In genomic region chr16:51110618-51111234, GRCh38 we compare ENCODE assay signal across 33 cellular contexts. TPM values are rescaled to one million over a fixed set of nuclear protein-coding genes. Genes with fewer than 3 reads are reported as not detected.
"Had no signal": no experiment of that assay in that cellular context is flagged by ENCODE, and none has a peak within 500 bp of the region (broad histone marks: within the 10 kb centered on the region; RNA-seq: fewer than 3 reads in every experiment).

No MANE protein-coding gene starts in this region.

- H3K4me3 Mint-ChIP-seq: activated B cell treated with CpG ODN at 0.5 μM for 24 hours; activated CD8-positive, alpha-beta T cell treated with anti-CD3 and anti-CD28 coated beads for 36 hours; activated naive CD4-positive, alpha-beta T cell treated with anti-CD3 and anti-CD28 coated beads for 36 hours; activated T-helper 1 cell treated with anti-CD3 and anti-CD28 coated beads, Interleukin-12 subunit alpha, Interleukin-12 subunit beta, Interleukin-2, Interleukin-4 antibody, amounts not matched to agents 30 ng/mL and 10 ng/mL and 1 ng/mL, durations not matched to agents 14 hours and 24 hours and 36 hours; effector memory CD8-positive, alpha-beta T cell; T-helper 17 cell; T-helper 2 cell treated with Interferon-gamma antibody and Interleukin-4, amounts not matched to agents 5 μg/mL and 100 μg/mL, for 36 hours had no signal

- H3K27ac Mint-ChIP-seq: activated B cell treated with CpG ODN at 0.5 μM for 24 hours; activated CD8-positive, alpha-beta T cell treated with anti-CD3 and anti-CD28 coated beads for 36 hours; activated naive CD4-positive, alpha-beta T cell treated with anti-CD3 and anti-CD28 coated beads for 36 hours; activated naive CD4-positive, alpha-beta T cell treated with anti-CD3 and anti-CD28 coated beads, Interleukin-2, amount 50 U/mL, for 72 hours; activated T-helper 1 cell treated with anti-CD3 and anti-CD28 coated beads, Interleukin-12 subunit alpha, Interleukin-12 subunit beta, Interleukin-2, Interleukin-4 antibody, amounts not matched to agents 30 ng/mL and 10 ng/mL and 1 ng/mL, durations not matched to agents 14 hours and 24 hours and 36 hours; activated T-helper 2 cell treated with anti-CD3 and anti-CD28 coated beads, Interferon-gamma antibody, Interleukin-2, Interleukin-4, amounts not matched to agents 10 μg/mL and 5 μg/mL and 100 μg/mL, durations not matched to agents 14 hours and 24 hours and 36 hours; effector memory CD8-positive, alpha-beta T cell; T-helper 17 cell; T-helper 2 cell treated with Interferon-gamma antibody and Interleukin-4, amounts not matched to agents 5 μg/mL and 100 μg/mL, for 36 hours had no signal

- DNase-seq: activated B cell treated with CpG ODN at 0.5 μM for 24 hours; activated CD4-positive, alpha-beta T cell treated with anti-CD3 and anti-CD28 coated beads for 48 hours; activated CD4-positive, alpha-beta T cell treated with anti-CD3 and anti-CD28 coated beads, Interleukin-2, amount 50 U/mL, for 1 hour; activated CD4-positive, alpha-beta T cell treated with anti-CD3 and anti-CD28 coated beads, Interleukin-2, amount 50 U/mL, for 48 hours; activated CD8-positive, alpha-beta memory T cell treated with anti-CD3 and anti-CD28 coated beads for 24 hours; activated CD8-positive, alpha-beta T cell treated with anti-CD3 and anti-CD28 coated beads for 36 hours; activated effector memory CD4-positive, alpha-beta T cell treated with anti-CD3 and anti-CD28 coated beads, Interleukin-2, amount 50 U/mL, for 16 hours; activated naive CD4-positive, alpha-beta T cell treated with anti-CD3 and anti-CD28 coated beads for 36 hours; activated T-cell treated with anti-CD3 and anti-CD28 coated beads, Interleukin-2, amount 50 U/mL, for 48 hours; adrenal gland; amygdala; aorta; body of pancreas; caudate nucleus; cortex of kidney; dermis blood vessel endothelial cell; effector CD4-positive, alpha-beta T cell; effector memory CD8-positive, alpha-beta T cell; erythroblast; foreskin keratinocyte; gastrocnemius medialis; glutamatergic neuron; heart left ventricle; T-helper 1 cell; T-helper 17 cell; T1000; WERI-Rb-1 had no signal

- H3K9me3 Mint-ChIP-seq: activated T-helper 1 cell treated with anti-CD3 and anti-CD28 coated beads, Interleukin-12 subunit alpha, Interleukin-12 subunit beta, Interleukin-2, Interleukin-4 antibody, amounts not matched to agents 30 ng/mL and 10 ng/mL and 1 ng/mL, durations not matched to agents 14 hours and 24 hours and 36 hours; activated T-helper 2 cell treated with anti-CD3 and anti-CD28 coated beads, Interferon-gamma antibody, Interleukin-2, Interleukin-4, amounts not matched to agents 10 μg/mL and 5 μg/mL and 100 μg/mL, durations not matched to agents 14 hours and 24 hours and 36 hours; T-helper 2 cell treated with Interferon-gamma antibody and Interleukin-4, amounts not matched to agents 5 μg/mL and 100 μg/mL, for 36 hours had no signal

- ATAC-seq: activated CD4-positive, CD25-positive, alpha-beta regulatory T cell treated with anti-CD3 and anti-CD28 coated beads, Interleukin-2, amount 50 U/mL, for 24 hours; activated CD8-positive, alpha-beta T cell treated with anti-CD3 and anti-CD28 coated beads for 36 hours; activated naive CD4-positive, alpha-beta T cell treated with anti-CD3 and anti-CD28 coated beads, Interleukin-2, amount 50 U/mL, for 72 hours; body of pancreas; effector memory CD8-positive, alpha-beta T cell; foreskin keratinocyte; gastrocnemius medialis; heart left ventricle; T-helper 17 cell had no signal

- H3K4me1 ChIP-seq: adrenal gland, body of pancreas, foreskin keratinocyte, gastrocnemius medialis had no signal

- H3K4me1 Mint-ChIP-seq: T-helper 17 cell had no signal

- H3K36me3 ChIP-seq: adrenal gland, esophagus muscularis mucosa, gastrocnemius medialis, heart left ventricle, WERI-Rb-1 had no signal

- H3K27ac ChIP-seq: adrenal gland, body of pancreas, esophagus muscularis mucosa, foreskin keratinocyte, gastrocnemius medialis, heart left ventricle, WERI-Rb-1 had no signal

- H3K4me3 ChIP-seq: adrenal gland, body of pancreas, esophagus muscularis mucosa, gastrocnemius medialis, heart left ventricle had no signal

- H3K9me3 ChIP-seq: adrenal gland, body of pancreas, esophagus muscularis mucosa, gastrocnemius medialis had no signal

- H3K27me3 ChIP-seq: body of pancreas had no signal

- H3K36me3 Mint-ChIP-seq: activated naive CD4-positive, alpha-beta T cell treated with anti-CD3 and anti-CD28 coated beads, Interleukin-2, amount 50 U/mL, for 72 hours had no signal

RNA-seq across cellular contexts. Expression of gene SALL1, which starts 40.3 kb away (rescaled TPM):
- total RNA-seq: activated B cell treated with CpG ODN at 0.5 μM for 24 hours; activated CD8-positive, alpha-beta T cell treated with anti-CD3 and anti-CD28 coated beads for 36 hours; activated naive CD4-positive, alpha-beta T cell treated with anti-CD3 and anti-CD28 coated beads for 36 hours; activated naive CD4-positive, alpha-beta T cell treated with anti-CD3 and anti-CD28 coated beads, Interleukin-2, amount 50 U/mL, for 72 hours; activated T-helper 1 cell treated with anti-CD3 and anti-CD28 coated beads, Interleukin-12 subunit alpha, Interleukin-12 subunit beta, Interleukin-2, Interleukin-4 antibody, amounts not matched to agents 30 ng/mL and 10 ng/mL and 1 ng/mL, durations not matched to agents 14 hours and 24 hours and 36 hours; activated T-helper 2 cell treated with anti-CD3 and anti-CD28 coated beads, Interferon-gamma antibody, Interleukin-2, Interleukin-4, amounts not matched to agents 10 μg/mL and 5 μg/mL and 100 μg/mL, durations not matched to agents 14 hours and 24 hours and 36 hours; aorta; esophagus muscularis mucosa; foreskin keratinocyte; T-helper 17 cell had no signal
- polyA plus RNA-seq: aorta, foreskin keratinocyte had no signal
